In genomic region chr7:95596183-95597135, GRCh38 we compare ENCODE assay signal across 8 cellular contexts. TPM values are rescaled to one million over a fixed set of nuclear protein-coding genes. Genes with fewer than 3 reads are reported as not detected.
A peak's percentile ranks its signal among the peaks of the same experiment; 100 is the strongest.
DNase-seq lines count a peak whose midpoint lies in the region; ATAC-seq and TF ChIP-seq lines count a peak whose summit lies in the region.

Gene PDK4, minus strand, starts transcription at chr7:95596516. Its CDS starts 223 bp downstream, at chr7:95596293.

- in situ Hi-C loops in GM13976 (cut with MboI; ENCODE audit: low sequenced_read_pairs, unreplicated experiment) = no loop called here

- no peak for TF ChIP-seq CTCF in GM13976 (IDR thresholded peaks at IDR 0.05; ENCODE audit: borderline replicate concordance, control extremely low read depth, extremely low read depth, insufficient read depth, missing control alignments)
- TF ChIP-seq CTCF in sigmoid colon (IDR thresholded peaks at IDR 0.05) = no peak

- H3K27me3 ChIP-seq in sigmoid colon = no peaks in the 10 kb centered on the region

- no peaks in the 10 kb centered on the region for H3K9me3 ChIP-seq in sigmoid colon

- H3K4me1 ChIP-seq in sigmoid colon = peaks cover 0 to 39% (median 34%) of the 10 kb centered on the region in 4 donors

- 1 to 5% methylated on average over 67 of the region's 67 CpGs for WGBS in sigmoid colon, 2 donors

- H3K27ac ChIP-seq in cingulate gyrus (ENCODE audit: low read depth, low read length) = peak within 1 kb of the TSS; percentile 96
- H3K27ac ChIP-seq in sigmoid colon = peak within 1 kb of the TSS; percentile 92 to 99 (median 95)

- peak within 1 kb of the TSS; percentile 70 to 93 (median 83) for H3K4me3 ChIP-seq in sigmoid colon

- H3K36me3 ChIP-seq in sigmoid colon = peaks cover 32 to 39% (median 37%) of the 10 kb centered on the region in 4 donors

- intact Hi-C loops in sigmoid colon (cut with DNase I) = loop anchor here (1.0 to 2.0 kb wide), 2 partner anchors 46 to 88 kb away; no protein-coding TSS in a partner anchor

- peak; percentile 63 to 90 (median 78) for TF ChIP-seq EP300 in sigmoid colon (IDR thresholded peaks at IDR 0.05)

- DNase-seq in GM13976 (ENCODE audit: low spot score) = peak; percentile 37
- peak; percentile 56 for DNase-seq in NCI-H748 treated with DMSO at 0.1 percent for 48 hours (lab: John Stamatoyannopoulos, UW)
- DNase-seq in islet precursor cell = peak; percentile 86
- peak; percentile 99 for DNase-seq in sigmoid colon
- no peak for DNase-seq in KG1 (lab: John Stamatoyannopoulos, UW)

- peak; percentile 79 to 84 for TF ChIP-seq POLR2A in sigmoid colon (IDR thresholded peaks at IDR 0.05)

- no peak for ATAC-seq in HG03565 (IDR thresholded peaks at IDR 0.05; ENCODE audit: unreplicated experiment)
- ATAC-seq in GM18517 (IDR thresholded peaks at IDR 0.05; ENCODE audit: unreplicated experiment) = no peak

RNA-seq across cellular contexts. Expression of gene PDK4, which starts in this region (rescaled TPM):
- total RNA-seq in sigmoid colon = 1,000 to 10,000 TPM in 1 of 4 donors, 100 to 1,000 TPM in 3; 254 to 1,066 (median 595) TPM
- 100 to 1,000 TPM in 1 of 3 donors, 10 to 100 TPM in 2; 38.4 to 162 (median 48.0) TPM for polyA plus RNA-seq in sigmoid colon
